8 cellular contexts compared by ENCODE assay signal in the genomic region with DNA sequence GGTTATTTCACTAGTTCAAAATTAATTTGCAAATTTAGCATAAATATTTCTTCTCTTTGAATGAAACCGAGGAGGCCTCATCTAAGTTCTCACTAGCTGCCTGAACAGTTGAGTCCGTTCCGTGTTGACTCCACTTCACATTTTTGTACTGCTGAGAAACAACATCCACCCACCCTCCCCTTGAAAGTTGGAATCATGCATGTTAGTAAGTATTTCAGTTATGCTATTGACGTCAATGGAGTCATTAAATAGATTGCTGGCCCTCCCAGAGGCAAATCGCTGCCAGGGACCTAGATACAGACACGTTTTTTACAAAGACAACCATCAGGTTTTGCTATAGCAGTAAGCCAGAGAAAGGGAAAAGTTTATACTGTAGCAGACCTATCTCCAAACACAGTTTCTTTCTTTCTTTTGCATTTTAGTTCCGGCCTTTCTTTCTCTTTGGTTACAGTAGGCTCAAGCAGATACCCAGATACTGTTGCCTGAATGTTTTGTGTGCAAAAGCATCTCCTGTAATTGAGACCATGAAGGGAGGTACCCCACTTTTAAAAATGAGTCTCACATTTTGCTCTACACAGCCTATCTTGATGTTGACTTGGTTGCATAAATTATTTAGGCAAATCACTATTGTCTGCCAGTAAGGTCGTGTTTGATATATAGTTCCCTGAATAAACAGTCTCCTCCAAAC.
DNase-seq lines count a peak whose midpoint lies in the region; ATAC-seq and TF ChIP-seq lines count a peak whose summit lies in the region.

No MANE protein-coding gene starts in this region.

- CTCF ChIA-PET in IMR-90 (lab: Yijun Ruan, JAX) (interaction anchor here (0.6 kb wide), 1 partner anchor 144 kb away, joined by 3 read pairs; no protein-coding TSS in a partner anchor), T-cell (lab: Charles Lee) (interaction anchor here in 1 of 2 donors (4.1 kb wide), 1 partner anchor 174 kb away, joined by 20 read pairs; no protein-coding TSS in a partner anchor)

- in situ Hi-C loops in Caki2 (cut with HindIII; ENCODE audit: low pct_unique_long_range_greater_than_20kb, low sequenced_read_pairs) = no loop called here
- in situ Hi-C loops in IMR-90 (cut with MboI; ENCODE audit: low sequenced_read_pairs) = loop anchor here (5.0 to 25.0 kb wide), 2 partner anchors 61 to 466 kb away; no protein-coding TSS in a partner anchor

- H4K20me1 ChIP-seq in IMR-90 (ENCODE audit: insufficient read depth, low read length) = no peaks in the 10 kb centered on the region

- H3K36me3 Mint-ChIP-seq in T-cell = no peaks in the 10 kb centered on the region

- H3K36me3 ChIP-seq in IMR-90 (ENCODE audit: control insufficient read depth, insufficient read depth, low read length) = no peaks in the 10 kb centered on the region

- H3K27me3 Mint-ChIP-seq in T-cell = no peaks in the 10 kb centered on the region

- peak overlapping the region; percentile 90 for H3K23ac ChIP-seq in IMR-90 (ENCODE audit: low read depth, low read length)

- peak overlapping the region; percentile 96 for H2BK120ac ChIP-seq in IMR-90 (ENCODE audit: low read depth, low read length)

- WGBS in IMR-90 (ENCODE audit: extremely low coverage in 2 of 2, insufficient read length in 1 of 2), 2 experiments = no CpG with 5 or more reads among the region's 8 CpGs
- 8 to 16% methylated on average over 8 of the region's 8 CpGs for WGBS in lower leg skin, 2 donors

- peak overlapping the region; percentile 90 for H3K18ac ChIP-seq in IMR-90 (ENCODE audit: low read depth, low read length)

- peak overlapping the region; percentile 98 for H2BK20ac ChIP-seq in IMR-90 (ENCODE audit: low read depth, low read length)

- H4K91ac ChIP-seq in IMR-90 (ENCODE audit: insufficient read depth, low read depth, low read length) = peak overlapping the region; percentile 99

- H3K27ac ChIP-seq in IMR-90 (ENCODE audit: insufficient read depth, low read length) (peak overlapping the region; percentile 99), dorsolateral prefrontal cortex (peak overlapping the region; percentile 40 to 97 (median 89))

- peaks cover 47 to 56% (median 51%) of the 10 kb centered on the region in 3 donors for H3K4me1 Mint-ChIP-seq in T-cell

- peak overlapping the region; percentile 56 for H2AK9ac ChIP-seq in IMR-90 (replicated peaks; ENCODE audit: low read depth, low read length, poor library complexity)

- peak overlapping the region; percentile 99 for H2BK5ac ChIP-seq in IMR-90 (ENCODE audit: low read depth, low read length, poor library complexity, severe bottlenecking)

- intact Hi-C loops in IMR-90 (cut with micrococcal nuclease) (loop anchor here (1.0 kb wide), 1 partner anchor 60 kb away; no protein-coding TSS in a partner anchor), dorsolateral prefrontal cortex (cut with DNase I) (loop anchor here in 1 of 2 donors (2.0 kb wide), 1 partner anchor 85 kb away; no protein-coding TSS in a partner anchor), lower leg skin (cut with DNase I; ENCODE audit: low total_unique reads) (no loop called here)

- H3K4ac ChIP-seq in IMR-90 (ENCODE audit: low read depth, low read length) = peak overlapping the region; percentile 96

- 0 out of 4 replicates have a peak, but pooled peaks cover 0 to 3% of the 10 kb centered on the region in 2 experiments for H3K79me1 ChIP-seq in IMR-90 (ENCODE audit: low read depth in 1 of 2, low read length in 2 of 2)

- H3K27me3 ChIP-seq in IMR-90 (ENCODE audit: control insufficient read depth, insufficient read depth, low read length) = no peaks in the 10 kb centered on the region
- no peaks in the 10 kb centered on the region for H3K27me3 ChIP-seq in dorsolateral prefrontal cortex

- peaks cover 5% of the 10 kb centered on the region; the same call in 1 of the 2 replicates for H3K9me1 ChIP-seq in IMR-90 (ENCODE audit: insufficient read depth, low read length)

- peak; percentile 23; the same call in 1 of the 2 replicates for TF ChIP-seq RAD21 in IMR-90 (IDR thresholded peaks at IDR 0.05; ENCODE audit: low read length)

- H3K9ac ChIP-seq in IMR-90 (ENCODE audit: low read depth, low read length) = peak overlapping the region; percentile 92

- peak overlapping the region; percentile 77 to 94 for H4K8ac ChIP-seq in IMR-90 (ENCODE audit: low read depth in 2 of 2, low read length in 2 of 2)

- DNase-seq in Caki2 (ENCODE audit: low read depth) (peak; percentile 83), IMR-90 (peak; percentile 99), T-cell (peak in 23 of 34 experiments; percentile 11 to 58 (median 32)), dorsolateral prefrontal cortex (peak in 5 of 10 donors; percentile 35 to 75 (median 51)), lower leg skin (ENCODE audit: low spot score in 2 of 2) (peak; percentile 90 to 94), KG1 (lab: John Stamatoyannopoulos, UW) (no peak)
- DNase-seq in stimulated activated CD4-positive, alpha-beta T cell treated with anti-CD3 and anti-CD28 coated beads, TNF-alpha, amount 100 ng/mL, for 48 hours (ENCODE audit: low read depth in 3 of 3) = peak in 2 of 3 donors; percentile 30 to 62

- H3K4me1 ChIP-seq in IMR-90 (ENCODE audit: control insufficient read depth, insufficient read depth, low read length) = peaks cover 27% of the 10 kb centered on the region

- H3K14ac ChIP-seq in IMR-90 (replicated peaks; ENCODE audit: low read depth, low read length) = peak overlapping the region; percentile 91

- H3K4me3 ChIP-seq in IMR-90 (ENCODE audit: insufficient read depth, low read depth, low read length) = peak overlapping the region; percentile 4; the same call in 1 of the 2 replicates
- H3K4me3 ChIP-seq in dorsolateral prefrontal cortex = peak overlapping the region in 33 of 59 donors; percentile 2 to 41 (median 16)
- H3K4me3 ChIP-seq in lower leg skin (ENCODE audit: low read depth, poor library complexity, severe bottlenecking) = no peak overlapping the region

- peak overlapping the region; percentile 59 for H2AFZ ChIP-seq in IMR-90 (replicated peaks; ENCODE audit: low read length, poor library complexity)

- ATAC-seq in IMR-90 (ENCODE audit: low read depth) (peak; percentile 84), T-cell (replicated peaks in 1 of 4) (peak in 2 of 4 experiments; percentile 6 to 71), GM19328 (IDR thresholded peaks at IDR 0.05; ENCODE audit: unreplicated experiment) (no peak)

- BruUV-seq in IMR-90 (replicated peaks; lab: Mats Ljungman, UMichigan) = TSS peak; percentile 79

- peak overlapping the region in 1 of 3 donors; percentile 1 for H3K4me3 Mint-ChIP-seq in T-cell

- peak overlapping the region; percentile 99 for H3K56ac ChIP-seq in IMR-90 (ENCODE audit: extremely low read depth, insufficient read depth, low read length)

- H3K9me3 ChIP-seq in IMR-90 (ENCODE audit: control insufficient read depth, insufficient read depth, low read length) = no peaks in the 10 kb centered on the region

- peak overlapping the region; percentile 70 for H3K4me2 ChIP-seq in IMR-90 (ENCODE audit: low read depth, low read length)

- dilution Hi-C loops in IMR-90 (cut with HindIII; ENCODE audit: low sequenced_read_pairs, unreplicated experiment) = no loop called here

- POLR2A ChIA-PET in IMR-90 (lab: Charles Lee; ENCODE audit: unreplicated experiment) (interaction anchor here (0.6 to 1.0 kb wide), 2 partner anchors 60 to 64 kb away, joined by 3 to 4 read pairs; no protein-coding TSS in a partner anchor), T-cell (lab: Charles Lee) (no interaction called here)

- peak overlapping the region; percentile 61 for H2BK15ac ChIP-seq in IMR-90 (ENCODE audit: low read depth, low read length)

- H3K27ac Mint-ChIP-seq in T-cell = peak overlapping the region; percentile 61 to 87

- H3K9me3 Mint-ChIP-seq in T-cell = no peaks in the 10 kb centered on the region

- TF ChIP-seq CTCF in IMR-90 (conservative IDR thresholded peaks at IDR 0.05; ENCODE audit: low read depth, low read length) (no peak), dorsolateral prefrontal cortex (IDR thresholded peaks at IDR 0.05 in 54 of 56, conservative IDR thresholded peaks at IDR 0.05 in 2 of 56; ENCODE audit: low read depth in 1 of 56, partially characterized antibody in 56 of 56) (no peak), lower leg skin (IDR thresholded peaks at IDR 0.05) (no peak)

- TF ChIP-seq POLR2A in IMR-90 (IDR thresholded peaks at IDR 0.05; ENCODE audit: low read depth, low read length) (peak; percentile 42; the same call in 1 of the 2 replicates), lower leg skin (IDR thresholded peaks at IDR 0.05) (no peak)

- H2AK5ac ChIP-seq in IMR-90 (ENCODE audit: low read depth, low read length) = peak overlapping the region; percentile 96

- peak overlapping the region; percentile 93 for H4K5ac ChIP-seq in IMR-90 (ENCODE audit: low read depth, low read length)

TF ChIP-seq in IMR-90, 13 proteins besides CTCF, POLR2A, EP300 and RAD21 (continues in another document):
- TF ChIP-seq, protein P1, sequence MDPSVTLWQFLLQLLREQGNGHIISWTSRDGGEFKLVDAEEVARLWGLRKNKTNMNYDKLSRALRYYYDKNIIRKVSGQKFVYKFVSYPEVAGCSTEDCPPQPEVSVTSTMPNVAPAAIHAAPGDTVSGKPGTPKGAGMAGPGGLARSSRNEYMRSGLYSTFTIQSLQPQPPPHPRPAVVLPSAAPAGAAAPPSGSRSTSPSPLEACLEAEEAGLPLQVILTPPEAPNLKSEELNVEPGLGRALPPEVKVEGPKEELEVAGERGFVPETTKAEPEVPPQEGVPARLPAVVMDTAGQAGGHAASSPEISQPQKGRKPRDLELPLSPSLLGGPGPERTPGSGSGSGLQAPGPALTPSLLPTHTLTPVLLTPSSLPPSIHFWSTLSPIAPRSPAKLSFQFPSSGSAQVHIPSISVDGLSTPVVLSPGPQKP (IDR thresholded peaks at IDR 0.05; ENCODE audit: borderline replicate concordance, low read depth, low read length) = no peak
- TF ChIP-seq RFX5 (IDR thresholded peaks at IDR 0.05; ENCODE audit: low read depth, low read length) = no peak
- peak; percentile 52; the same call in 1 of the 2 replicates for TF ChIP-seq NFE2L2 (IDR thresholded peaks at IDR 0.05; ENCODE audit: low read depth, low read length)
- TF ChIP-seq MXI1 (IDR thresholded peaks at IDR 0.05; ENCODE audit: borderline replicate concordance, low read depth, low read length) = no peak
- peak; percentile 25; the same call in 1 of the 2 replicates for TF ChIP-seq MAFK (IDR thresholded peaks at IDR 0.05; ENCODE audit: low read depth, low read length)
- TF ChIP-seq FOS (IDR thresholded peaks at IDR 0.05; ENCODE audit: low read depth, low read length) = peak; percentile 59
- TF ChIP-seq, protein P2, sequence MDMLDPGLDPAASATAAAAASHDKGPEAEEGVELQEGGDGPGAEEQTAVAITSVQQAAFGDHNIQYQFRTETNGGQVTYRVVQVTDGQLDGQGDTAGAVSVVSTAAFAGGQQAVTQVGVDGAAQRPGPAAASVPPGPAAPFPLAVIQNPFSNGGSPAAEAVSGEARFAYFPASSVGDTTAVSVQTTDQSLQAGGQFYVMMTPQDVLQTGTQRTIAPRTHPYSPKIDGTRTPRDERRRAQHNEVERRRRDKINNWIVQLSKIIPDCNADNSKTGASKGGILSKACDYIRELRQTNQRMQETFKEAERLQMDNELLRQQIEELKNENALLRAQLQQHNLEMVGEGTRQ (IDR thresholded peaks at IDR 0.05; ENCODE audit: low read depth, low read length) = no peak
- TF ChIP-seq MAZ (IDR thresholded peaks at IDR 0.05; ENCODE audit: borderline replicate concordance, low read depth, low read length) = peak; percentile 93
- TF ChIP-seq CEBPB (IDR thresholded peaks at IDR 0.05; ENCODE audit: low read depth, low read length) = peak; percentile 35; the same call in 1 of the 2 replicates
